Comparison of ENCODE assay signal across 10 cellular contexts in genomic region chr10:59177031-59177861, GRCh38. TPM values are rescaled to one million over a fixed set of nuclear protein-coding genes. Genes with fewer than 3 reads are reported as not detected.
A peak's percentile ranks its signal among the peaks of the same experiment; 100 is the strongest.
DNase-seq lines count a peak whose midpoint lies in the region; ATAC-seq, FAIRE-seq and TF ChIP-seq lines count a peak whose summit lies in the region.
"Had no signal": no experiment of that assay in that cellular context is flagged by ENCODE, and none has a peak within 500 bp of the region (broad histone marks: within the 10 kb centered on the region; RNA-seq: fewer than 3 reads in every experiment).

No MANE protein-coding gene starts in this region.

- H3K56ac ChIP-seq in H1 (replicated peaks; ENCODE audit: insufficient read length, low read depth, low read length) = no peak overlapping the region

- H2BK120ac ChIP-seq in H1 (replicated peaks; ENCODE audit: low read depth, low read length) = no peak overlapping the region

- peaks cover 0 to 3% of the 10 kb centered on the region in 2 experiments for H4K20me1 ChIP-seq in H1 (replicated peaks in 1 of 2; ENCODE audit: control insufficient read depth in 1 of 2, insufficient read depth in 2 of 2, low read length in 2 of 2)

- H3K23me2 ChIP-seq in H1 (ENCODE audit: low read depth, low read length) = peaks cover 3% of the 10 kb centered on the region; the same call in 1 of the 2 replicates

- H2BK5ac ChIP-seq in H1 (ENCODE audit: low read depth, low read length) = no peak overlapping the region

- H2BK12ac ChIP-seq in H1 (ENCODE audit: low read depth, low read length) = no peak overlapping the region

- 17% methylated on average over 42 of the region's 42 CpGs; no CpG with 5 or more reads in 1 of the 2 experiments for WGBS in H1 (ENCODE audit: extremely low coverage in 1 of 2, insufficient coverage in 1 of 2, insufficient read length in 1 of 2, insufficient replicate concordance in 2 of 2, low coverage in 1 of 2, low lambda C conversion rate in 2 of 2, missing lambda C conversion rate in 1 of 2), 2 experiments
- WGBS in urinary bladder = 6% methylated on average over 42 of the region's 42 CpGs

- H3K4ac ChIP-seq in H1 (replicated peaks; ENCODE audit: insufficient read length, low read depth, low read length) = no peak overlapping the region

- CTCF ChIA-PET in H1 (lab: Charles Lee; ENCODE audit: partially characterized antibody) = interaction anchor here (3.4 kb wide), 1 partner anchor 224 kb away, joined by 17 read pairs; no protein-coding TSS in a partner anchor

- H2BK20ac ChIP-seq in H1 (ENCODE audit: low read length) = no peak overlapping the region

- H3K36me3 Mint-ChIP-seq in stimulated activated memory B cell treated with anti-CD40 and anti-IgM and Interleukin-4, amounts not matched to agents 10 μg/mL and 1 μg/mL and 100 μg/mL, for 72 hours = no peaks in the 10 kb centered on the region

- H4K8ac ChIP-seq in H1 (ENCODE audit: extremely low read depth, insufficient read depth, low read length) = peak overlapping the region; percentile 3; the same call in 1 of the 2 replicates

- H3K79me2 ChIP-seq in H1 (ENCODE audit: control insufficient read depth in 1 of 2, insufficient read depth in 2 of 2, low read length in 2 of 2) = no peaks in the 10 kb centered on the region

- no peak overlapping the region for H3K18ac ChIP-seq in H1 (ENCODE audit: extremely low read depth, low read length)

- H2AK5ac ChIP-seq in H1 (ENCODE audit: low read depth, low read length) = no peak overlapping the region

- H2AFZ ChIP-seq in H1 (ENCODE audit: low read length) = no peak overlapping the region

- FAIRE-seq in H1 (lab: Jason Lieb, UNC) = peak; percentile 63
- FAIRE-seq: A204.1 had no signal

- no peak overlapping the region for H3K4me3 Mint-ChIP-seq in stimulated activated memory B cell treated with anti-CD40 and anti-IgM and Interleukin-4, amounts not matched to agents 10 μg/mL and 1 μg/mL and 100 μg/mL, for 72 hours
- H3K4me3 Mint-ChIP-seq: activated B cell treated with CpG ODN at 0.5 μM for 24 hours had no signal

- H3K36me3 ChIP-seq in H1 (ENCODE audit: control insufficient read depth in 2 of 4, insufficient read depth in 4 of 4, low read length in 3 of 4) = no peaks in the 10 kb centered on the region
- no peaks in the 10 kb centered on the region for H3K36me3 ChIP-seq in urinary bladder (ENCODE audit: insufficient read depth)

- TF ChIP-seq POLR2A in H1 (IDR thresholded peaks at IDR 0.05; ENCODE audit: control extremely low read depth in 1 of 2, low read depth in 2 of 2, low read length in 2 of 2) = no peak; a peak in 1 of 3 replicates

- TF ChIP-seq RAD21 in H1 (IDR thresholded peaks at IDR 0.05 in 1 of 2, conservative IDR thresholded peaks at IDR 0.05 in 1 of 2; ENCODE audit: low read depth in 2 of 2, low read length in 2 of 2) = peak in 1 of 2 experiments; percentile 8; a peak in 1 of 4 replicates

- H3K27me3 ChIP-seq in H1 (replicated peaks in 1 of 4; ENCODE audit: control insufficient read depth in 3 of 4, extremely low read depth in 1 of 4, insufficient read depth in 3 of 4, low read length in 3 of 4) = peaks cover 8 to 36% (median 25%) of the 10 kb centered on the region in 4 experiments

- no peaks in the 10 kb centered on the region for H3K4me1 Mint-ChIP-seq in stimulated activated memory B cell treated with anti-CD40 and anti-IgM and Interleukin-4, amounts not matched to agents 10 μg/mL and 1 μg/mL and 100 μg/mL, for 72 hours

- H3K79me1 ChIP-seq in H1 (ENCODE audit: low read depth, low read length) = no peaks in the 10 kb centered on the region

- H3K4me1 ChIP-seq in H1 (replicated peaks in 1 of 4; ENCODE audit: control insufficient read depth in 3 of 4, insufficient read depth in 4 of 4, low read length in 3 of 4) (peaks cover 0 to 6% (median 4%) of the 10 kb centered on the region in 4 experiments; a peak in 5 of 7 replicates), urinary bladder (ENCODE audit: insufficient read depth) (peaks cover 2% of the 10 kb centered on the region)

- peak overlapping the region; percentile 71 to 83 for H3K4me2 ChIP-seq in H1 (ENCODE audit: insufficient read depth in 1 of 2, low read depth in 2 of 2, low read length in 2 of 2)

- DNase-seq in DMS 273 (lab: John Stamatoyannopoulos, UW; ENCODE audit: unreplicated experiment) (peak; percentile 70), DMS 273 treated with DMSO at 0.1 percent for 48 hours (lab: John Stamatoyannopoulos, UW) (no peak), NCI-H748 (lab: John Stamatoyannopoulos, UW; ENCODE audit: unreplicated experiment) (peak; percentile 80), H1 (ENCODE audit: low read depth in 1 of 2, low spot score in 2 of 2) (no peak), medulla oblongata (ENCODE audit: extremely low spot score) (peak; percentile 83), HUDEP-2 (lab: John Stamatoyannopoulos, UW; ENCODE audit: unreplicated experiment in 76 of 76) (no peak)
- DNase-seq: activated B cell treated with CpG ODN at 0.5 μM for 24 hours had no signal

- H3K9me3 Mint-ChIP-seq in stimulated activated memory B cell treated with anti-CD40 and anti-IgM and Interleukin-4, amounts not matched to agents 10 μg/mL and 1 μg/mL and 100 μg/mL, for 72 hours = peaks cover 8% of the 10 kb centered on the region

- H3K27me3 Mint-ChIP-seq in stimulated activated memory B cell treated with anti-CD40 and anti-IgM and Interleukin-4, amounts not matched to agents 10 μg/mL and 1 μg/mL and 100 μg/mL, for 72 hours = peaks cover 31% of the 10 kb centered on the region

- H3K27ac ChIP-seq in H1 (ENCODE audit: low read depth, low read length) = no peak overlapping the region
- no peak overlapping the region for H3K27ac ChIP-seq in urinary bladder (ENCODE audit: low read depth)

- H4K91ac ChIP-seq in H1 (replicated peaks; ENCODE audit: insufficient read length, low read length) = no peak overlapping the region

- no peak overlapping the region for H2BK15ac ChIP-seq in H1 (ENCODE audit: low read length)

- H3K14ac ChIP-seq in H1 (ENCODE audit: insufficient read length) = no peak overlapping the region

- no peak for TF ChIP-seq EP300 in H1 (IDR thresholded peaks at IDR 0.05; ENCODE audit: borderline replicate concordance in 1 of 2, low read depth in 2 of 2, low read length in 2 of 2)

- H4K5ac ChIP-seq in H1 (ENCODE audit: insufficient read length, low read depth, low read length) = no peak overlapping the region

- no peak overlapping the region for H3K27ac Mint-ChIP-seq in stimulated activated memory B cell treated with anti-CD40 and anti-IgM and Interleukin-4, amounts not matched to agents 10 μg/mL and 1 μg/mL and 100 μg/mL, for 72 hours
- H3K27ac Mint-ChIP-seq: activated B cell treated with CpG ODN at 0.5 μM for 24 hours had no signal

- H3K9me3 ChIP-seq in H1 (ENCODE audit: insufficient read depth in 2 of 2, low read depth in 1 of 2, low read length in 1 of 2) = no peaks in the 10 kb centered on the region

- H3K23ac ChIP-seq in H1 (ENCODE audit: insufficient read length) = no peak overlapping the region

- ATAC-seq in stimulated activated memory B cell treated with anti-CD40 and anti-IgM and Interleukin-4, amounts not matched to agents 10 μg/mL and 1 μg/mL and 100 μg/mL, for 72 hours = no peak

- no peak overlapping the region for H3K9ac ChIP-seq in H1 (replicated peaks in 1 of 4; ENCODE audit: extremely low read depth in 1 of 4, low read depth in 3 of 4, low read length in 3 of 4)

- peak in 2 of 3 experiments; percentile 4 to 13; a peak in 2 of 4 replicates for TF ChIP-seq CTCF in H1 (IDR thresholded peaks at IDR 0.05; ENCODE audit: control extremely low read depth in 1 of 3, insufficient read depth in 1 of 3, low read depth in 1 of 3, low read length in 3 of 3)

- peak overlapping the region; percentile 11 to 62 (median 39) for H3K4me3 ChIP-seq in H1 (ENCODE audit: extremely low read depth in 1 of 4, insufficient read depth in 2 of 4, low read depth in 3 of 4, low read length in 4 of 4)
- H3K4me3 ChIP-seq in urinary bladder (ENCODE audit: low read depth, low read length) = peak overlapping the region; percentile 24

- POLR2A ChIA-PET in H1 (lab: Charles Lee; ENCODE audit: partially characterized antibody) = interaction anchor here (1.3 kb wide), 1 partner anchor 209 kb away, joined by 3 read pairs; no protein-coding TSS in a partner anchor

TF ChIP-seq in H1, 55 proteins besides CTCF, POLR2A, EP300 and RAD21 (continues in another document):
- no peak for TF ChIP-seq ATF3 (IDR thresholded peaks at IDR 0.05; ENCODE audit: insufficient read depth, low read depth, low read length)
- no peak for TF ChIP-seq ZNF274 (IDR thresholded peaks at IDR 0.05; ENCODE audit: borderline replicate concordance, extremely low read depth, low read length)
- TF ChIP-seq CBX8 (IDR thresholded peaks at IDR 0.05; ENCODE audit: borderline replicate concordance, low read depth, low read length) = no peak
- peak; percentile 31; the same call in 1 of the 2 replicates for TF ChIP-seq CREB1 (IDR thresholded peaks at IDR 0.05)
- no peak for TF ChIP-seq GABPA (IDR thresholded peaks at IDR 0.05; ENCODE audit: borderline replicate concordance, insufficient read depth, low read length)
- TF ChIP-seq RXRA (IDR thresholded peaks at IDR 0.05; ENCODE audit: insufficient read depth, low read depth, low read length) = no peak
- TF ChIP-seq ASH2L (IDR thresholded peaks at IDR 0.05; ENCODE audit: low read length) = peak; percentile 28
- TF ChIP-seq EZH2 (IDR thresholded peaks at IDR 0.05; ENCODE audit: low read depth, low read length, severe bottlenecking) = no peak
- TF ChIP-seq MAX (IDR thresholded peaks at IDR 0.05) = peak; percentile 92

RNA-seq across cellular contexts. Expression of gene PHYHIPL, which starts 0.8 kb away (rescaled TPM):
- total RNA-seq in H1 (2021; fragmentation: NEBNext Ultra II Directional; extraction: Animal tissue kit (Norgen Biotek cat#: 25700)) = 0.33 and 0.48 TPM in 2 replicates
- polyA plus RNA-seq in H1 (2011; rRNA removed) (0.19 and 0.23 TPM in 2 replicates), urinary bladder (0.54 TPM)
- polyA plus RNA-seq in H1 (2011; cell fraction: cytosol; rRNA removed) = 0.16 TPM
- polyA plus RNA-seq in H1 (2011; cell fraction: nucleus; rRNA removed) = 0.04 TPM
- 0.11 to 0.65 TPM (median 0.20 TPM) in 4 replicates for polyA plus RNA-seq in H1 (2012, experiment 1 of 2)
- polyA plus RNA-seq in H1 (2012, experiment 2 of 2) = 0.09 TPM
- polyA plus RNA-seq in H1 (2013, experiment 1 of 2) = 0.18 TPM
- polyA plus RNA-seq in H1 (2013, experiment 2 of 2) = 0.24 TPM
- polyA minus RNA-seq in H1 (2011; rRNA and poly(A)+ RNA removed) = 0.12 and 0.35 TPM in 2 replicates
- polyA minus RNA-seq in H1 (2011; cell fraction: cytosol; rRNA and poly(A)+ RNA removed) = not detected
- polyA minus RNA-seq in H1 (2011; cell fraction: nucleus; rRNA and poly(A)+ RNA removed) = 0.50 TPM
- total RNA-seq in urinary bladder = 0.85 TPM
- total RNA-seq: activated B cell treated with CpG ODN at 0.5 μM for 24 hours had no signal

Comparison
In these comparisons a context has a peak if more than half of its experiments do, and no peak if none do; other contexts are left out.
1. DNase-seq: peak in DMS 273 (single experiment), NCI-H748 (single experiment) and medulla oblongata (single experiment); none in DMS 273 treated with DMSO at 0.1 percent for 48 hours (single experiment), H1 (0 of 2) and HUDEP-2 (0 of 76).